In the genomic region with DNA sequence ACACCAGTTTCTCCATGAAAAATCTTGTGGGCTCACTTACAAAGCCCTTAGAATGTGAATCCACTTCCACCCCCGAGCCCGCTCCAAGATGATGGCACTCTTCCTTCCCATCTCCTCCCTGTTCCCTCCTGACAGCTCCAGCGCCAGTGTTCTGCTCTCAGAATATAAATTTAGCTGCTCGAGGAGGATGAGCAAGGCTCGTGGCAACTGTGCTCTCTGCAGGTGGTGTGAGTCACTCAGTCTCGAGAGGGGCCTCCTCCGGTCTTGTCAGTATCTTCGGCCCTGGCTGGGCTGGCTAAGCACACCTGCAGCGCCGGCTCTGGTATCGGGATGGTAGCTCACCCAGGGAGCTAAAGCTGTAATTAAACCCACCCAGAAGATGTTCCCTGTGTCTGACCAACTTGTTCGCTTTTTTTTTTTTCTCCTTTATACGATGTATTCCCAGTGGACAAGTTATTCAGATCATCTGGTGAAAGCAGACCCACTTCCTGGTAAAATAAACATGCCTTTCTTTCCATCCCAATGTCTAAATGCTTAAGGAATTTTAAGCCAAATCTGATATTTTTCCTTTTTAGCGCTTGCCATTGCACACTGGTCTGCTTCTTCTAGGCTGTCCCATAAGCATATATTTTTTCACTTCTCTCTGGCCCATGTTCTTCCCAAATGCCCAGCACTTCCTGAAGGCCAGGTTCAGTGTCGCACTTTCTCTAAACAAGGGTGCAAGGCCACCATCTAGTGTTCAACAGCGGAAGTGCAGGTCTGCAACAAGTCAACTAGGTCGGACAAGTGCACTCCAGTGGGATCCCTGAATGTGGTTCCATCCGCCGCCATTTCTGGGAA, we compare ENCODE assay signal across 8 cellular contexts. TPM values are rescaled to one million over a fixed set of nuclear protein-coding genes. Genes with fewer than 3 reads are reported as not detected.
A peak's percentile ranks its signal among the peaks of the same experiment; 100 is the strongest.
DNase-seq lines count a peak whose midpoint lies in the region; ATAC-seq and TF ChIP-seq lines count a peak whose summit lies in the region.

No MANE protein-coding gene starts in this region.

- no peak overlapping the region for H3K27ac ChIP-seq in liver (ENCODE audit: low read depth in 1 of 2, low read length in 2 of 2)

- no peak overlapping the region for H3K9ac ChIP-seq in liver (ENCODE audit: low read depth in 1 of 2, low read length in 2 of 2)

- TF ChIP-seq CTCF in CD14-positive monocyte (IDR thresholded peaks at IDR 0.05) (peak; percentile 89), liver (IDR thresholded peaks at IDR 0.05; ENCODE audit: low read depth, low read length, missing input control) (peak; percentile 98)

- peak; percentile 90 to 95 for TF ChIP-seq RAD21 in liver (IDR thresholded peaks at IDR 0.05)

- ATAC-seq in GM21825 (IDR thresholded peaks at IDR 0.05; ENCODE audit: unreplicated experiment), result no peak

- no peaks in the 10 kb centered on the region for H3K9me3 Mint-ChIP-seq in CD14-positive monocyte

- DNase-seq in CD14-positive monocyte (ENCODE audit: low spot score) (peak; percentile 61), GOT3 (lab: John Stamatoyannopoulos, UW) (peak; percentile 20), NCI-H226 (peak; percentile 58), dermis blood vessel endothelial cell (peak; percentile 87)
- peak; percentile 79 for DNase-seq in activated CD4-positive, alpha-beta T cell treated with anti-CD3 and anti-CD28 coated beads for 48 hours
- DNase-seq in stimulated activated CD4-positive, alpha-beta T cell treated with anti-CD3 and anti-CD28 coated beads, TNF-alpha, amount 100 ng/mL, for 1 hour (ENCODE audit: low read depth in 3 of 3, low spot score in 1 of 3), result peak in 2 of 3 donors; percentile 21 to 39

- H3K36me3 ChIP-seq in liver (ENCODE audit: control insufficient read depth in 4 of 4, insufficient read depth in 3 of 4, low read depth in 1 of 4, low read length in 3 of 4), result no peaks in the 10 kb centered on the region

- H3K4me1 Mint-ChIP-seq in CD14-positive monocyte, result peaks cover 4% of the 10 kb centered on the region

- no peaks in the 10 kb centered on the region for H3K9me3 ChIP-seq in liver (ENCODE audit: control insufficient read depth in 4 of 4, low read length in 3 of 4)

- intact Hi-C loops in CD14-positive monocyte (cut with micrococcal nuclease), result loop anchor here in 1 of 2 donors (1.0 kb wide), 1 partner anchor 26 kb away; no protein-coding TSS in a partner anchor

- WGBS in liver, result 64% methylated on average over 19 of the region's 19 CpGs

- no peak overlapping the region for H3K27ac Mint-ChIP-seq in CD14-positive monocyte

- no peaks in the 10 kb centered on the region for H3K4me1 ChIP-seq in liver (ENCODE audit: control insufficient read depth in 4 of 4, insufficient read depth in 4 of 4, low read length in 3 of 4)

- no peak overlapping the region for H3K4me3 Mint-ChIP-seq in CD14-positive monocyte

- H3K36me3 Mint-ChIP-seq in CD14-positive monocyte, result no peaks in the 10 kb centered on the region

- no peak overlapping the region for H3K4me3 ChIP-seq in liver (ENCODE audit: low read depth in 1 of 3, low read length in 3 of 3)

- peaks cover 1 to 10% (median 3%) of the 10 kb centered on the region in 3 donors for H3K27me3 Mint-ChIP-seq in CD14-positive monocyte (ENCODE audit: low read depth in 3 of 3)

- no peaks in the 10 kb centered on the region for H3K27me3 ChIP-seq in liver (ENCODE audit: control insufficient read depth in 4 of 4, insufficient read depth in 4 of 4, low read length in 3 of 4)

TF ChIP-seq in liver, 16 proteins besides CTCF, POLR2A, EP300 and RAD21:
- TF ChIP-seq NR2F2 (IDR thresholded peaks at IDR 0.05) (no peak), SP1 (IDR thresholded peaks at IDR 0.05) (no peak), HNF4G (IDR thresholded peaks at IDR 0.05) (no peak), GABPA (IDR thresholded peaks at IDR 0.05 in 1 of 2, conservative IDR thresholded peaks at IDR 0.05 in 1 of 2) (no peak), YY1 (IDR thresholded peaks at IDR 0.05) (no peak), RXRA (IDR thresholded peaks at IDR 0.05) (no peak), FOXA1 (IDR thresholded peaks at IDR 0.05) (no peak), JUND (IDR thresholded peaks at IDR 0.05) (no peak), TAF1 (conservative IDR thresholded peaks at IDR 0.05) (no peak), FOXA2 (IDR thresholded peaks at IDR 0.05) (no peak), HNF4A (conservative IDR thresholded peaks at IDR 0.05) (no peak), EGR1 (IDR thresholded peaks at IDR 0.05; ENCODE audit: low read depth in 2 of 2) (no peak)
- TF ChIP-seq, protein P1, sequence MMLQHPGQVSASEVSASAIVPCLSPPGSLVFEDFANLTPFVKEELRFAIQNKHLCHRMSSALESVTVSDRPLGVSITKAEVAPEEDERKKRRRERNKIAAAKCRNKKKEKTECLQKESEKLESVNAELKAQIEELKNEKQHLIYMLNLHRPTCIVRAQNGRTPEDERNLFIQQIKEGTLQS (IDR thresholded peaks at IDR 0.05), result no peak
- TF ChIP-seq, protein P2, sequence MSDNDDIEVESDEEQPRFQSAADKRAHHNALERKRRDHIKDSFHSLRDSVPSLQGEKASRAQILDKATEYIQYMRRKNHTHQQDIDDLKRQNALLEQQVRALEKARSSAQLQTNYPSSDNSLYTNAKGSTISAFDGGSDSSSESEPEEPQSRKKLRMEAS (IDR thresholded peaks at IDR 0.05), result no peak
- TF ChIP-seq, protein P3, sequence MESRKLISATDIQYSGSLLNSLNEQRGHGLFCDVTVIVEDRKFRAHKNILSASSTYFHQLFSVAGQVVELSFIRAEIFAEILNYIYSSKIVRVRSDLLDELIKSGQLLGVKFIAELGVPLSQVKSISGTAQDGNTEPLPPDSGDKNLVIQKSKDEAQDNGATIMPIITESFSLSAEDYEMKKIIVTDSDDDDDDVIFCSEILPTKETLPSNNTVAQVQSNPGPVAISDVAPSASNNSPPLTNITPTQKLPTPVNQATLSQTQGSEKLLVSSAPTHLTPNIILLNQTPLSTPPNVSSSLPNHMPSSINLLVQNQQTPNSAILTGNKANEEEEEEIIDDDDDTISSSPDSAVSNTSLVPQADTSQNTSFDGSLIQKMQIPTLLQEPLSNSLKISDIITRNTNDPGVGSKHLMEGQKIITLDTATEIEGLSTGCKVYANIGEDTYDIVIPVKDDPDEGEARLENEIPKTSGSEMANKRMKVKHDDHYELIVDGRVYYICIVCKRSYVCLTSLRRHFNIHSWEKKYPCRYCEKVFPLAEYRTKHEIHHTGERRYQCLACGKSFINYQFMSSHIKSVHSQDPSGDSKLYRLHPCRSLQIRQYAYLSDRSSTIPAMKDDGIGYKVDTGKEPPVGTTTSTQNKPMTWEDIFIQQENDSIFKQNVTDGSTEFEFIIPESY (IDR thresholded peaks at IDR 0.05), result no peak
- TF ChIP-seq, protein P4, sequence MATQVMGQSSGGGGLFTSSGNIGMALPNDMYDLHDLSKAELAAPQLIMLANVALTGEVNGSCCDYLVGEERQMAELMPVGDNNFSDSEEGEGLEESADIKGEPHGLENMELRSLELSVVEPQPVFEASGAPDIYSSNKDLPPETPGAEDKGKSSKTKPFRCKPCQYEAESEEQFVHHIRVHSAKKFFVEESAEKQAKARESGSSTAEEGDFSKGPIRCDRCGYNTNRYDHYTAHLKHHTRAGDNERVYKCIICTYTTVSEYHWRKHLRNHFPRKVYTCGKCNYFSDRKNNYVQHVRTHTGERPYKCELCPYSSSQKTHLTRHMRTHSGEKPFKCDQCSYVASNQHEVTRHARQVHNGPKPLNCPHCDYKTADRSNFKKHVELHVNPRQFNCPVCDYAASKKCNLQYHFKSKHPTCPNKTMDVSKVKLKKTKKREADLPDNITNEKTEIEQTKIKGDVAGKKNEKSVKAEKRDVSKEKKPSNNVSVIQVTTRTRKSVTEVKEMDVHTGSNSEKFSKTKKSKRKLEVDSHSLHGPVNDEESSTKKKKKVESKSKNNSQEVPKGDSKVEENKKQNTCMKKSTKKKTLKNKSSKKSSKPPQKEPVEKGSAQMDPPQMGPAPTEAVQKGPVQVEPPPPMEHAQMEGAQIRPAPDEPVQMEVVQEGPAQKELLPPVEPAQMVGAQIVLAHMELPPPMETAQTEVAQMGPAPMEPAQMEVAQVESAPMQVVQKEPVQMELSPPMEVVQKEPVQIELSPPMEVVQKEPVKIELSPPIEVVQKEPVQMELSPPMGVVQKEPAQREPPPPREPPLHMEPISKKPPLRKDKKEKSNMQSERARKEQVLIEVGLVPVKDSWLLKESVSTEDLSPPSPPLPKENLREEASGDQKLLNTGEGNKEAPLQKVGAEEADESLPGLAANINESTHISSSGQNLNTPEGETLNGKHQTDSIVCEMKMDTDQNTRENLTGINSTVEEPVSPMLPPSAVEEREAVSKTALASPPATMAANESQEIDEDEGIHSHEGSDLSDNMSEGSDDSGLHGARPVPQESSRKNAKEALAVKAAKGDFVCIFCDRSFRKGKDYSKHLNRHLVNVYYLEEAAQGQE (IDR thresholded peaks at IDR 0.05), result no peak

RNA-seq across cellular contexts. Expression of a gene that starts 31.4 kb away (rescaled TPM):
- 100 to 1,000 TPM; 231 to 235 TPM for polyA plus RNA-seq in CD14-positive monocyte
- 79.4 and 99.2 TPM in 2 replicates for total RNA-seq in dermis blood vessel endothelial cell
- 10 to 100 TPM; 28.4 to 62.8 TPM for total RNA-seq in liver
- polyA plus RNA-seq in liver, result 10 to 100 TPM; 20.4 to 44.7 TPM

Comparison
In these comparisons a context has a peak if more than half of its experiments do, and no peak if none do; other contexts are left out.
1. DNase-seq: peak in every context shown above with its lines; median percentile 87 in dermis blood vessel endothelial cell; 79 in activated CD4-positive, alpha-beta T cell treated with anti-CD3 and anti-CD28 coated beads for 48 hours; 61 in CD14-positive monocyte; 58 in NCI-H226; 30 in stimulated activated CD4-positive, alpha-beta T cell treated with anti-CD3 and anti-CD28 coated beads, TNF-alpha, amount 100 ng/mL, for 1 hour; 20 in GOT3.